Comparison of ENCODE assay signal across 10 cellular contexts in the genomic region with DNA sequence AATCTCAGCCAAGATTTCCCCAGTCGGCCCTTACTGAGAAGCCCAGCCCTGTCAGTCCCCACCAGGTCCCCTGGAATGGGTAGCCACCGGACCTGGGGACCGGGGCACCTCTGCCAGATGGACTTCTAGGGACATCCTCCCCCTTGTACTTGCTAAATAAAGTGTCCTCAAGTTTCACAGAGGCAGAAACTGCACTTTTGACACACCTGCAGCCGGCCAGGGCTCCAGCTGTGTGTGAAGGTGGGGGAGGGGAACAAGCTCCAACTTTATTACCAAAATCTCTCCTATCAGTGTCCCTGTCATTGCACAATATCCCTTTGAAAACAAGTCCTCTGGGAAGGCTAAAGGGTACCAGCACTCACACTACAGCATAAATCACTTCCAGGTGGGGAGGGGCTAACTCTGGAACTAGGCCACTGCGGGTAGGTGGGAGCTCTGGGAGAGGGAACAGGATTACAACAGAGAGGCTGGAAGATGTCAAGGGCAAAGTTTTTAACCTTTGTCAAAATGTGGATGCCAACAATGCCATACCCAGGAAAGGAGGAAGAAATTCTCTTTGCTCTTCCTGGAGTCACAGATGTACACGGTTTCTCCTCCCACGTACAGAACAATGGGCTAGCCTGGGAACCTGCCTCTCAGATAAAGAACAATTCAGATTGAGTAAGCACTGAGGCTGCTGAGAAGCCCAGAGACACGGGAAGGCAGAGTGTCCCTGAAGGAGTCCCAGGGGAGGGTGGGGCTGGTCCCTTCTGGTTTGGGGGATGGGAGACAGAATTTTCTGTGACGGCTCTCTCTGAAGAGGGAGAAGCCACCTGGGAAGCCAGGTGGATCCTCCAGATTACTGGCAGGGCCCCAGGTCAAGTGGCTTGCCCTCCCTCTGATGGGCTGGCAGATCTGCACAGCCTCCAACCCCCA. TPM values are rescaled to one million over a fixed set of nuclear protein-coding genes. Genes with fewer than 3 reads are reported as not detected.
A peak's percentile ranks its signal among the peaks of the same experiment; 100 is the strongest.
DNase-seq lines count a peak whose midpoint lies in the region; ATAC-seq and TF ChIP-seq lines count a peak whose summit lies in the region.
"Had no signal": no experiment of that assay in that cellular context is flagged by ENCODE, and none has a peak within 500 bp of the region (broad histone marks: within the 10 kb centered on the region; RNA-seq: fewer than 3 reads in every experiment).

No MANE protein-coding gene starts in this region.

- intact Hi-C loops in right lobe of liver (cut with DNase I): no loop called here
- intact Hi-C loops in activated T-helper 1 cell treated with anti-CD3 and anti-CD28 coated beads, Interleukin-12 subunit alpha, Interleukin-12 subunit beta, Interleukin-2, Interleukin-4 antibody, amounts not matched to agents 30 ng/mL and 10 ng/mL and 1 ng/mL, durations not matched to agents 14 hours and 24 hours and 36 hours (cut with micrococcal nuclease): no loop called here

- no peaks in the 10 kb centered on the region for H3K36me3 Mint-ChIP-seq in activated T-helper 1 cell treated with anti-CD3 and anti-CD28 coated beads, Interleukin-12 subunit alpha, Interleukin-12 subunit beta, Interleukin-2, Interleukin-4 antibody, amounts not matched to agents 30 ng/mL and 10 ng/mL and 1 ng/mL, durations not matched to agents 14 hours and 24 hours and 36 hours (ENCODE audit: low read depth)
- H3K36me3 Mint-ChIP-seq: CD4-positive, CD25-positive, alpha-beta regulatory T cell had no signal

- H3K4me3 ChIP-seq in right lobe of liver: peak overlapping the region in 2 of 3 donors; percentile 10 to 26

- peak overlapping the region; percentile 90 to 99 (median 98) for H3K27ac ChIP-seq in right lobe of liver

- no peak overlapping the region for H3K4me3 Mint-ChIP-seq in activated T-helper 1 cell treated with anti-CD3 and anti-CD28 coated beads, Interleukin-12 subunit alpha, Interleukin-12 subunit beta, Interleukin-2, Interleukin-4 antibody, amounts not matched to agents 30 ng/mL and 10 ng/mL and 1 ng/mL, durations not matched to agents 14 hours and 24 hours and 36 hours
- H3K4me3 Mint-ChIP-seq: CD4-positive, CD25-positive, alpha-beta regulatory T cell had no signal

- H3K27me3 ChIP-seq in right lobe of liver: no peaks in the 10 kb centered on the region

- peaks cover 4% of the 10 kb centered on the region for H3K27me3 Mint-ChIP-seq in activated T-helper 1 cell treated with anti-CD3 and anti-CD28 coated beads, Interleukin-12 subunit alpha, Interleukin-12 subunit beta, Interleukin-2, Interleukin-4 antibody, amounts not matched to agents 30 ng/mL and 10 ng/mL and 1 ng/mL, durations not matched to agents 14 hours and 24 hours and 36 hours (ENCODE audit: insufficient read depth)

- no peaks in the 10 kb centered on the region for H3K9me3 ChIP-seq in right lobe of liver

- H3K27ac Mint-ChIP-seq in activated T-helper 1 cell treated with anti-CD3 and anti-CD28 coated beads, Interleukin-12 subunit alpha, Interleukin-12 subunit beta, Interleukin-2, Interleukin-4 antibody, amounts not matched to agents 30 ng/mL and 10 ng/mL and 1 ng/mL, durations not matched to agents 14 hours and 24 hours and 36 hours: no peak overlapping the region
- H3K27ac Mint-ChIP-seq: CD4-positive, CD25-positive, alpha-beta regulatory T cell had no signal

- no peaks in the 10 kb centered on the region for H3K9me3 Mint-ChIP-seq in activated T-helper 1 cell treated with anti-CD3 and anti-CD28 coated beads, Interleukin-12 subunit alpha, Interleukin-12 subunit beta, Interleukin-2, Interleukin-4 antibody, amounts not matched to agents 30 ng/mL and 10 ng/mL and 1 ng/mL, durations not matched to agents 14 hours and 24 hours and 36 hours
- H3K9me3 Mint-ChIP-seq: CD4-positive, CD25-positive, alpha-beta regulatory T cell had no signal

- TF ChIP-seq CTCF in right lobe of liver (IDR thresholded peaks at IDR 0.05): no peak

- H3K36me3 ChIP-seq in right lobe of liver: no peaks in the 10 kb centered on the region

- DNase-seq in COLO668 (lab: John Stamatoyannopoulos, UW; ENCODE audit: unreplicated experiment): peak; percentile 83
- peak; percentile 15 for DNase-seq in OCI-M1 (lab: John Stamatoyannopoulos, UW)
- peak; percentile 70 to 92 (median 85) for DNase-seq in right lobe of liver
- no peak for DNase-seq in activated T-cell treated with anti-CD3 and anti-CD28 coated beads, Interleukin-2, amount 50 U/mL, for 48 hours
- DNase-seq in amygdala (lab: John Stamatoyannopoulos, UW): no peak
- no peak for DNase-seq in activated T-helper 1 cell treated with anti-CD3 and anti-CD28 coated beads, Interleukin-12 subunit alpha, Interleukin-12 subunit beta, Interleukin-2, Interleukin-4 antibody, amounts not matched to agents 30 ng/mL and 10 ng/mL and 1 ng/mL, durations not matched to agents 14 hours and 24 hours and 36 hours (ENCODE audit: low spot score)
- DNase-seq: activated CD4-positive, alpha-beta T cell treated with anti-CD3 and anti-CD28 coated beads, Interleukin-2, amount 50 U/mL, for 4 hours; CD4-positive, CD25-positive, alpha-beta regulatory T cell had no signal

- ATAC-seq in HG02852 (IDR thresholded peaks at IDR 0.05; ENCODE audit: unreplicated experiment): peak; percentile 34
- ATAC-seq in right lobe of liver: peak; percentile 22 to 61 (median 34)
- no peak for ATAC-seq in HG02884 (IDR thresholded peaks at IDR 0.05; ENCODE audit: unreplicated experiment)

- no peaks in the 10 kb centered on the region for H3K4me1 Mint-ChIP-seq in activated T-helper 1 cell treated with anti-CD3 and anti-CD28 coated beads, Interleukin-12 subunit alpha, Interleukin-12 subunit beta, Interleukin-2, Interleukin-4 antibody, amounts not matched to agents 30 ng/mL and 10 ng/mL and 1 ng/mL, durations not matched to agents 14 hours and 24 hours and 36 hours (ENCODE audit: low read depth)
- H3K4me1 Mint-ChIP-seq: CD4-positive, CD25-positive, alpha-beta regulatory T cell had no signal

- peaks cover 0 to 97% (median 42%) of the 10 kb centered on the region in 4 donors for H3K4me1 ChIP-seq in right lobe of liver

- peak; percentile 44 for TF ChIP-seq POLR2A in right lobe of liver (IDR thresholded peaks at IDR 0.05)

- WGBS in right lobe of liver (ENCODE audit: insufficient coverage, low coverage, low lambda C conversion rate, missing lambda C conversion rate): 32% methylated on average over 8 of the region's 9 CpGs

RNA-seq across cellular contexts. Expression of a gene that starts 11.0 kb away (rescaled TPM):
- 100 to 1,000 TPM; 260 to 452 (median 415) TPM for total RNA-seq in right lobe of liver
- total RNA-seq in activated T-helper 1 cell treated with anti-CD3 and anti-CD28 coated beads, Interleukin-12 subunit alpha, Interleukin-12 subunit beta, Interleukin-2, Interleukin-4 antibody, amounts not matched to agents 30 ng/mL and 10 ng/mL and 1 ng/mL, durations not matched to agents 14 hours and 24 hours and 36 hours: 0.26 and 0.27 TPM in 2 replicates
- total RNA-seq: CD4-positive, CD25-positive, alpha-beta regulatory T cell had no signal

Comparison
In these comparisons a context has a peak if more than half of its experiments do, and no peak if none do; other contexts are left out.
1. DNase-seq: peak in COLO668 (single experiment), OCI-M1 (single experiment) and right lobe of liver (3 of 3); none in activated T-cell treated with anti-CD3 and anti-CD28 coated beads, Interleukin-2, amount 50 U/mL, for 48 hours (0 of 2), amygdala (0 of 56) and activated T-helper 1 cell treated with anti-CD3 and anti-CD28 coated beads, Interleukin-12 subunit alpha, Interleukin-12 subunit beta, Interleukin-2, Interleukin-4 antibody, amounts not matched to agents 30 ng/mL and 10 ng/mL and 1 ng/mL, durations not matched to agents 14 hours and 24 hours and 36 hours (single experiment).
2. RNA of a gene that starts 11.0 kb away (total RNA-seq): 260 to 452 TPM in right lobe of liver; 0.26 to 0.27 TPM in activated T-helper 1 cell treated with anti-CD3 and anti-CD28 coated beads, Interleukin-12 subunit alpha, Interleukin-12 subunit beta, Interleukin-2, Interleukin-4 antibody, amounts not matched to agents 30 ng/mL and 10 ng/mL and 1 ng/mL, durations not matched to agents 14 hours and 24 hours and 36 hours; every median in the first group is over 100 times any median in the second.